ENCODE assay signal across 8 cellular contexts in genomic region chr3:184186184-184186901, GRCh38. TPM values are rescaled to one million over a fixed set of nuclear protein-coding genes. Genes with fewer than 3 reads are reported as not detected.
DNase-seq lines count a peak whose midpoint lies in the region; ATAC-seq and TF ChIP-seq lines count a peak whose summit lies in the region.

Gene ABCF3, plus strand, starts transcription at chr3:184186199. Its CDS starts 9 bp downstream, at chr3:184186208.

- H3K36me3 Mint-ChIP-seq in activated T-cell treated with anti-CD3 and anti-CD28 coated beads, Interleukin-2, amount 50 U/mL, for 24 hours (ENCODE audit: low read depth): peaks cover 93% of the 10 kb centered on the region
- H3K36me3 Mint-ChIP-seq in natural killer cell: peaks cover 9% of the 10 kb centered on the region

- H3K27me3 Mint-ChIP-seq in activated T-cell treated with anti-CD3 and anti-CD28 coated beads, Interleukin-2, amount 50 U/mL, for 24 hours: no peaks in the 10 kb centered on the region
- no peaks in the 10 kb centered on the region for H3K27me3 Mint-ChIP-seq in natural killer cell (ENCODE audit: low read depth in 2 of 2)

- H3K9me3 ChIP-seq in esophagus muscularis mucosa: no peaks in the 10 kb centered on the region

- ATAC-seq in HG03039 (IDR thresholded peaks at IDR 0.05; ENCODE audit: unreplicated experiment) (peak; percentile 9), SK-N-SH treated with all-trans-retinoic acid at 6 μM for 48 hours (peak; percentile 61), natural killer cell (peak; percentile 22 to 43 (median 24))

- no peak for TF ChIP-seq EP300 in esophagus muscularis mucosa (IDR thresholded peaks at IDR 0.05)

- peaks cover 33% of the 10 kb centered on the region for H3K4me1 Mint-ChIP-seq in activated T-cell treated with anti-CD3 and anti-CD28 coated beads, Interleukin-2, amount 50 U/mL, for 24 hours (ENCODE audit: low read depth)
- H3K4me1 Mint-ChIP-seq in natural killer cell: peaks cover 36 to 40% of the 10 kb centered on the region in 2 donors

- no peak for DNase-seq in activated T-cell treated with anti-CD3 and anti-CD28 coated beads, Interleukin-2, amount 50 U/mL, for 24 hours
- no peak for DNase-seq in activated T-cell treated with anti-CD3 and anti-CD28 coated beads, Interleukin-2, amount 50 U/mL, for 1 hour
- DNase-seq in esophagus muscularis mucosa (ENCODE audit: extremely low spot score) (no peak), natural killer cell (no peak), NCI-H774 (lab: John Stamatoyannopoulos, UW) (no peak)
- DNase-seq in stimulated activated naive CD4-positive, alpha-beta T cell treated with Interleukin-2 at 50 U/mL for 16 hours (lab: John Stamatoyannopoulos, UW): no peak

- WGBS in esophagus muscularis mucosa: 1% methylated on average over 17 of the region's 45 CpGs

- no peaks in the 10 kb centered on the region for H3K9me3 Mint-ChIP-seq in activated T-cell treated with anti-CD3 and anti-CD28 coated beads, Interleukin-2, amount 50 U/mL, for 24 hours
- H3K9me3 Mint-ChIP-seq in natural killer cell: no peaks in the 10 kb centered on the region

- H3K27ac ChIP-seq in esophagus muscularis mucosa (replicated peaks in 1 of 4): peak within 1 kb of the TSS; percentile 82 to 88 (median 86)

- H3K36me3 ChIP-seq in esophagus muscularis mucosa: peaks cover 57 to 75% (median 71%) of the 10 kb centered on the region in 4 donors

- peak; percentile 87 for TF ChIP-seq POLR2A in esophagus muscularis mucosa (IDR thresholded peaks at IDR 0.05; ENCODE audit: low read depth)

- H3K4me3 ChIP-seq in esophagus muscularis mucosa: peak within 1 kb of the TSS; percentile 77 to 90 (median 84)

- no peak for TF ChIP-seq CTCF in esophagus muscularis mucosa (IDR thresholded peaks at IDR 0.05)
- TF ChIP-seq CTCF in natural killer cell (IDR thresholded peaks at IDR 0.05): no peak

- peak within 1 kb of the TSS; percentile 95 for H3K4me3 Mint-ChIP-seq in activated T-cell treated with anti-CD3 and anti-CD28 coated beads, Interleukin-2, amount 50 U/mL, for 24 hours
- peak within 1 kb of the TSS; percentile 97 for H3K4me3 Mint-ChIP-seq in natural killer cell

- peaks cover 32 to 38% (median 36%) of the 10 kb centered on the region in 4 donors for H3K4me1 ChIP-seq in esophagus muscularis mucosa

- H3K27me3 ChIP-seq in esophagus muscularis mucosa: no peaks in the 10 kb centered on the region

- intact Hi-C loops in esophagus muscularis mucosa (cut with DNase I): loop anchor here (5.0 kb wide), 4 partner anchors 39 to 111 kb away; partner anchors contain the start of genes ALG3, EEF1AKMT4 and PSMD2
- intact Hi-C loops in natural killer cell (cut with micrococcal nuclease): loop anchor here (1.0 to 2.0 kb wide), 2 partner anchors 12 to 112 kb away; partner anchors contain the start of genes AP2M1 and PSMD2

- H3K27ac Mint-ChIP-seq in activated T-cell treated with anti-CD3 and anti-CD28 coated beads, Interleukin-2, amount 50 U/mL, for 24 hours: peak within 1 kb of the TSS; percentile 98
- peak within 1 kb of the TSS; percentile 86 to 96 for H3K27ac Mint-ChIP-seq in natural killer cell

TF ChIP-seq in SK-N-SH treated with all-trans-retinoic acid at 6 μM for 48 hours, 23 proteins besides CTCF, POLR2A, EP300 and RAD21:
- TF ChIP-seq ZNF70 (CRISPR knock-in tag; IDR thresholded peaks at IDR 0.05) (no peak), ZNF565 (CRISPR knock-in tag; conservative IDR thresholded peaks at IDR 0.05; ENCODE audit: low read depth) (no peak), ISL1 (CRISPR knock-in tag; IDR thresholded peaks at IDR 0.05) (no peak), CREB5 (CRISPR knock-in tag; IDR thresholded peaks at IDR 0.05; ENCODE audit: low read depth) (no peak), TCF4 (CRISPR knock-in tag; IDR thresholded peaks at IDR 0.05; ENCODE audit: borderline replicate concordance) (no peak), ZNF8 (CRISPR knock-in tag; IDR thresholded peaks at IDR 0.05) (no peak)

RNA-seq across cellular contexts. Expression of gene ABCF3, which starts in this region (rescaled TPM):
- total RNA-seq in esophagus muscularis mucosa (10 to 100 TPM; 34.8 to 43.2 (median 36.9) TPM), natural killer cell (100 to 1,000 TPM; 128 to 168 (median 157) TPM)

Comparison
In these comparisons a context has a peak if more than half of its experiments do, and no peak if none do; other contexts are left out.
1. ATAC-seq: peak in every context shown above with its lines; median percentile 61 in SK-N-SH treated with all-trans-retinoic acid at 6 μM for 48 hours; 24 in natural killer cell; 9 in HG03039.